ENCODE assay signal across 8 cellular contexts in genomic region chr19:39893366-39894235, GRCh38. TPM values are rescaled to one million over a fixed set of nuclear protein-coding genes. Genes with fewer than 3 reads are reported as not detected.
DNase-seq lines count a peak whose midpoint lies in the region; ATAC-seq lines count a peak whose summit lies in the region.
"Not testable (repeated sequence)": the region's sequence is repeated elsewhere in the genome, so short reads cannot be mapped to it uniquely, and the experiment has no call there.

No MANE protein-coding gene starts in this region.

- H3K9me3 ChIP-seq in aorta (ENCODE audit: control insufficient read depth, low read length) = not testable (repeated sequence)

- H3K4me3 ChIP-seq in aorta (ENCODE audit: low read length in 2 of 2) = not testable (repeated sequence)

- DNase-seq in H4 (ENCODE audit: low spot score) (peak; percentile 35), NCI-H2107 treated with DMSO at 0.1 percent for 48 hours (lab: John Stamatoyannopoulos, UW; ENCODE audit: unreplicated experiment) (peak; percentile 14), activated gamma-delta T cell (lab: John Stamatoyannopoulos, UW) (peak; percentile 58), myocyte (ENCODE audit: low read depth) (peak; percentile 69), aorta (peak; percentile 34 to 71)
- DNase-seq in activated CD4-positive, alpha-beta T cell treated with anti-CD3 and anti-CD28 coated beads, Interleukin-2, amount 10 ng/mL, durations not matched to agents 24 days and 14 days = peak; percentile 66
- peak in 1 of 3 experiments; percentile 77 for DNase-seq in effector memory CD8-positive, alpha-beta T cell
- peak; percentile 63 for DNase-seq in stimulated activated CD8-positive, alpha-beta memory T cell treated with anti-CD3 and anti-CD28 coated beads, Interleukin-12 subunit alpha, Interleukin-12 subunit beta, amount 100 ng/mL, for 4 hours (ENCODE audit: low read depth)

- not testable (repeated sequence) for H3K36me3 Mint-ChIP-seq in activated CD4-positive, alpha-beta T cell treated with anti-CD3 and anti-CD28 coated beads, Interleukin-2, amount 10 ng/mL, durations not matched to agents 24 days and 14 days (ENCODE audit: low read depth); effector memory CD8-positive, alpha-beta T cell (ENCODE audit: insufficient read depth)

- H3K4me1 ChIP-seq in aorta (ENCODE audit: control insufficient read depth in 1 of 2, insufficient read depth in 2 of 2, low read length in 2 of 2) = not testable (repeated sequence)

- intact Hi-C loops in activated CD4-positive, alpha-beta T cell treated with anti-CD3 and anti-CD28 coated beads, Interleukin-2, amount 10 ng/mL, durations not matched to agents 24 days and 14 days (cut with micrococcal nuclease) = not testable (repeated sequence)
- intact Hi-C loops in aorta (cut with DNase I) = loop anchor here in 1 of 2 donors (2.0 kb wide), 1 partner anchor 15 kb away; no protein-coding TSS in a partner anchor

- ATAC-seq in effector memory CD8-positive, alpha-beta T cell (replicated peaks) = peak; percentile 53
- peak; percentile 1 for ATAC-seq in aorta (ENCODE audit: low FRiP score)

- not testable (repeated sequence) for H3K36me3 ChIP-seq in aorta (ENCODE audit: control insufficient read depth in 1 of 2, insufficient read depth in 2 of 2, low read length in 1 of 2)

- not testable (repeated sequence) for H3K27me3 ChIP-seq in aorta (ENCODE audit: control insufficient read depth in 1 of 2, insufficient read depth in 2 of 2, low read length in 1 of 2)

- H3K4me1 Mint-ChIP-seq in activated CD4-positive, alpha-beta T cell treated with anti-CD3 and anti-CD28 coated beads, Interleukin-2, amount 10 ng/mL, durations not matched to agents 24 days and 14 days = not testable (repeated sequence)
- peaks cover 0 to 34% of the 10 kb centered on the region in 2 donors for H3K4me1 Mint-ChIP-seq in effector memory CD8-positive, alpha-beta T cell (ENCODE audit: low read depth in 2 of 2)

- not testable (repeated sequence) for H3K27me3 Mint-ChIP-seq in activated CD4-positive, alpha-beta T cell treated with anti-CD3 and anti-CD28 coated beads, Interleukin-2, amount 10 ng/mL, durations not matched to agents 24 days and 14 days; effector memory CD8-positive, alpha-beta T cell

- not testable (repeated sequence) for H3K27ac Mint-ChIP-seq in activated CD4-positive, alpha-beta T cell treated with anti-CD3 and anti-CD28 coated beads, Interleukin-2, amount 10 ng/mL, durations not matched to agents 24 days and 14 days
- H3K27ac Mint-ChIP-seq in effector memory CD8-positive, alpha-beta T cell = peak overlapping the region in 1 of 2 donors; percentile 92

- not testable (repeated sequence) for H3K27ac ChIP-seq in aorta (ENCODE audit: low read depth in 1 of 2, low read length in 2 of 2)

- WGBS in aorta, 2 donors = 67% methylated on average over 23 to 27 of the region's 29 CpGs

- not testable (repeated sequence) for H3K4me3 Mint-ChIP-seq in activated CD4-positive, alpha-beta T cell treated with anti-CD3 and anti-CD28 coated beads, Interleukin-2, amount 10 ng/mL, durations not matched to agents 24 days and 14 days
- H3K4me3 Mint-ChIP-seq in effector memory CD8-positive, alpha-beta T cell = peak overlapping the region; percentile 0 to 83

- not testable (repeated sequence) for H3K9me3 Mint-ChIP-seq in activated CD4-positive, alpha-beta T cell treated with anti-CD3 and anti-CD28 coated beads, Interleukin-2, amount 10 ng/mL, durations not matched to agents 24 days and 14 days; effector memory CD8-positive, alpha-beta T cell

RNA-seq across cellular contexts. Expression of gene FCGBP, which starts 40.8 kb away (rescaled TPM):
- 0.64 and 0.99 TPM in 2 replicates for total RNA-seq in H4 (2014; rRNA removed; shearing (Covaris generic))
- total RNA-seq in activated CD4-positive, alpha-beta T cell treated with anti-CD3 and anti-CD28 coated beads, Interleukin-2, amount 10 ng/mL, durations not matched to agents 24 days and 14 days = 3.3 and 4.7 TPM in 2 replicates
- 0.21 and 0.43 TPM in 2 replicates for total RNA-seq in myocyte
- 0.33 TPM for polyA plus RNA-seq in myocyte (2012)
- total RNA-seq in aorta = 100 to 1,000 TPM in 1 of 2 donors, 10 to 100 TPM in 1; 71.2 to 790 TPM
- 10 to 100 TPM in 1 of 2 donors, 1 to 10 TPM in 1; 1.4 to 16.5 TPM for polyA plus RNA-seq in aorta

RNA-seq across cellular contexts. Expression of gene FBL, which starts 47.4 kb away (rescaled TPM):
- total RNA-seq in H4 (2014; rRNA removed; shearing (Covaris generic)) = 256 and 309 TPM in 2 replicates
- total RNA-seq in activated CD4-positive, alpha-beta T cell treated with anti-CD3 and anti-CD28 coated beads, Interleukin-2, amount 10 ng/mL, durations not matched to agents 24 days and 14 days = 605 and 614 TPM in 2 replicates
- 21.7 and 26.1 TPM in 2 replicates for total RNA-seq in myocyte
- 77.8 TPM for polyA plus RNA-seq in myocyte (2012)
- 100 to 1,000 TPM; 121 to 150 TPM for total RNA-seq in aorta
- polyA plus RNA-seq in aorta = 100 to 1,000 TPM; 158 to 232 TPM

RNA-seq across cellular contexts. Expression of gene DYRK1B, which starts 59.6 kb away (rescaled TPM):
- 4.2 and 4.3 TPM in 2 replicates for total RNA-seq in H4 (2014; rRNA removed; shearing (Covaris generic))
- 3.6 and 4.5 TPM in 2 replicates for total RNA-seq in activated CD4-positive, alpha-beta T cell treated with anti-CD3 and anti-CD28 coated beads, Interleukin-2, amount 10 ng/mL, durations not matched to agents 24 days and 14 days
- total RNA-seq in myocyte (0.16 and 0.45 TPM in 2 replicates), aorta (10 to 100 TPM in 1 of 2 donors, 1 to 10 TPM in 1; 8.4 to 12.9 TPM)
- 0.71 TPM for polyA plus RNA-seq in myocyte (2012)
- polyA plus RNA-seq in aorta = 10 to 100 TPM in 1 of 2 donors, 1 to 10 TPM in 1; 4.3 to 17.5 TPM

Comparison
In these comparisons a context has a peak if more than half of its experiments do, and no peak if none do; other contexts are left out.
1. RNA of gene FCGBP, which starts 40.8 kb away (total RNA-seq): 71.2 to 790 TPM in aorta; 3.3 to 4.7 TPM in activated CD4-positive, alpha-beta T cell treated with anti-CD3 and anti-CD28 coated beads, Interleukin-2, amount 10 ng/mL, durations not matched to agents 24 days and 14 days, 0.64 to 0.99 TPM in H4 and 0.21 to 0.43 TPM in myocyte; every median in the first group is over 10 times any median in the second.